ENCODE assay signal across 9 cellular contexts in genomic region chr15:71116366-71116765, GRCh38. TPM values are rescaled to one million over a fixed set of nuclear protein-coding genes. Genes with fewer than 3 reads are reported as not detected.
DNase-seq lines count a peak whose midpoint lies in the region; ATAC-seq and TF ChIP-seq lines count a peak whose summit lies in the region.
"Had no signal": no experiment of that assay in that cellular context is flagged by ENCODE, and none has a peak within 500 bp of the region (broad histone marks: within the 10 kb centered on the region; RNA-seq: fewer than 3 reads in every experiment).

No MANE protein-coding gene starts in this region.

- peak overlapping the region; percentile 48 for H3K4me3 Mint-ChIP-seq in activated CD8-positive, alpha-beta T cell treated with anti-CD3 and anti-CD28 coated beads for 36 hours

- ATAC-seq in activated CD8-positive, alpha-beta T cell treated with anti-CD3 and anti-CD28 coated beads for 36 hours, result no peak
- ATAC-seq in left ventricle myocardium superior (peak; percentile 35), gastrocnemius medialis (no peak), HG02840 (IDR thresholded peaks at IDR 0.05; ENCODE audit: low FRiP score, unreplicated experiment) (no peak)

- H3K36me3 Mint-ChIP-seq in activated CD8-positive, alpha-beta T cell treated with anti-CD3 and anti-CD28 coated beads for 36 hours (ENCODE audit: low read depth), result no peaks in the 10 kb centered on the region

- no peaks in the 10 kb centered on the region for H3K27me3 ChIP-seq in gastrocnemius medialis

- H3K4me1 Mint-ChIP-seq in activated CD8-positive, alpha-beta T cell treated with anti-CD3 and anti-CD28 coated beads for 36 hours (ENCODE audit: low read depth), result peaks cover 6% of the 10 kb centered on the region

- no peak for TF ChIP-seq CTCF in GM10266 (IDR thresholded peaks at IDR 0.05; ENCODE audit: control insufficient read depth, insufficient read depth, low read depth, missing control alignments)
- no peak for TF ChIP-seq CTCF in activated CD8-positive, alpha-beta T cell treated with anti-CD3 and anti-CD28 coated beads for 36 hours (IDR thresholded peaks at IDR 0.05)
- no peak for TF ChIP-seq CTCF in gastrocnemius medialis (IDR thresholded peaks at IDR 0.05 in 4 of 5, conservative IDR thresholded peaks at IDR 0.05 in 1 of 5)

- H3K36me3 ChIP-seq in gastrocnemius medialis, result no peaks in the 10 kb centered on the region

- H3K4me1 ChIP-seq in gastrocnemius medialis, result peaks cover 11 to 14% of the 10 kb centered on the region in 2 donors

- peak overlapping the region in 3 of 4 donors; percentile 65 to 79 (median 76) for H3K27ac ChIP-seq in gastrocnemius medialis

- DNase-seq in GM10266 (ENCODE audit: extremely low spot score) (peak; percentile 32), left ventricle myocardium superior (no peak), gastrocnemius medialis (no peak), DMS 273 treated with DMSO at 0.1 percent for 48 hours (lab: John Stamatoyannopoulos, UW) (no peak), NK-92 (lab: John Stamatoyannopoulos, UW; ENCODE audit: unreplicated experiment) (no peak), NCI-H526 treated with DMSO at 0.1 percent for 48 hours (lab: John Stamatoyannopoulos, UW) (no peak)
- DNase-seq in activated CD8-positive, alpha-beta T cell treated with anti-CD3 and anti-CD28 coated beads for 36 hours, result no peak
- DNase-seq: NCI-H446 had no signal

- H3K9me3 Mint-ChIP-seq in activated CD8-positive, alpha-beta T cell treated with anti-CD3 and anti-CD28 coated beads for 36 hours, result no peaks in the 10 kb centered on the region

- TF ChIP-seq POLR2A in gastrocnemius medialis (IDR thresholded peaks at IDR 0.05), result no peak

- H3K27me3 Mint-ChIP-seq in activated CD8-positive, alpha-beta T cell treated with anti-CD3 and anti-CD28 coated beads for 36 hours, result peaks cover 45% of the 10 kb centered on the region

- in situ Hi-C loops in gastrocnemius medialis (cut with MboI; ENCODE audit: low sequenced_read_pairs in 4 of 4), result loop anchor here in 2 of 4 donors (10.0 to 25.0 kb wide), 2 partner anchors 221 to 328 kb away; no protein-coding TSS in a partner anchor

- H3K27ac Mint-ChIP-seq in activated CD8-positive, alpha-beta T cell treated with anti-CD3 and anti-CD28 coated beads for 36 hours, result no peak overlapping the region

- CTCF ChIA-PET in activated CD8-positive, alpha-beta T cell treated with anti-CD3 and anti-CD28 coated beads for 36 hours (lab: Charles Lee), result no interaction called here

- peak overlapping the region; percentile 60 to 71 (median 64) for H3K4me3 ChIP-seq in gastrocnemius medialis

- POLR2A ChIA-PET in activated CD8-positive, alpha-beta T cell treated with anti-CD3 and anti-CD28 coated beads for 36 hours (lab: Charles Lee), result interaction anchor here (0.7 kb wide), 1 partner anchor 327 kb away, joined by 3 read pairs; no protein-coding TSS in a partner anchor

- intact Hi-C loops in activated CD8-positive, alpha-beta T cell treated with anti-CD3 and anti-CD28 coated beads for 36 hours (cut with micrococcal nuclease), result no loop called here
- intact Hi-C loops in left ventricle myocardium superior (cut with micrococcal nuclease), result no loop called here
- intact Hi-C loops in gastrocnemius medialis (cut with DNase I; ENCODE audit: low total_unique reads), result loop anchor here (5.0 to 10.0 kb wide), 2 partner anchors 36 to 88 kb away; no protein-coding TSS in a partner anchor

- no peaks in the 10 kb centered on the region for H3K9me3 ChIP-seq in gastrocnemius medialis

RNA-seq across cellular contexts. Expression of gene THSD4, which starts 1.1 kb away (rescaled TPM):
- not detected for total RNA-seq in activated CD8-positive, alpha-beta T cell treated with anti-CD3 and anti-CD28 coated beads for 36 hours
- total RNA-seq in left ventricle myocardium superior, result 80.7 TPM
- 1 to 10 TPM in 1 of 4 donors, under 1 TPM in 3; 0.35 to 3.1 (median 0.60) TPM for total RNA-seq in gastrocnemius medialis

Comparison
In these comparisons a context has a peak if more than half of its experiments do, and no peak if none do; other contexts are left out.
1. RNA of gene THSD4, which starts 1.1 kb away (total RNA-seq): 80.7 TPM in left ventricle myocardium superior (single experiment); 0.35 to 3.1 TPM in gastrocnemius medialis and not detected in activated CD8-positive, alpha-beta T cell treated with anti-CD3 and anti-CD28 coated beads for 36 hours; every median in the first group is over 10 times any median in the second.